Comparison of ENCODE assay signal across 8 cellular contexts in the genomic region with DNA sequence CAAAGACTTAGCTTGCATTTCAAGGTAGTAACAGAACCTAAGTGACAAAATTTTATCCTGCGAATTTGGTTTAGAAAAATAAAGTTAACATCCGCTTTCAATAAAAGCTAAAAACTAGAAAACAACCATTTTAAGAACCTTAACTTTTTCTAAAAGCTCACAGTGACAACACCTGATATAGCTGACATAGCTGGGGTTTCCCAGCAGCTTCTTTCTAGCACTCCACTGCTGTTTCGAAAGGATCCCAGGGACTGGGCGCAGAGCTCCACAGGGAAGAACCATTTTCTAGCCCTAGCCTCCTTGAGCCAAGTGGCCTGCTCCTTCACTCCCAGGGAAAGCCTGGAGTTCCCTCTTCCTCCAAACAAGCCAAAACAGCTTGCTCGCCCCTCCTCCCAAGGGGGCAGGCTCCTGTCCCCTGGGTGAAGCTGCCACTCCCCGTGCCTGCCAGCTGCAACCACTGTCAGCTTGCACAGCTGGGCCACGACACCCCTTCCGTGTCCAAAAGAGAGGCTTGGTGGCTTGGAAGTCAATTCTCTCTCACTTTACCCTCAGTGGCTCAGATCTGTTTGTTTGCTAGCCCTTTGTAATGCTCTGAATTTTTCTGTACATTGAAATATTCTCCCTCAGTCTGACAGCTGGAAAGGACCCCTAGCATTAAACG. TPM values are rescaled to one million over a fixed set of nuclear protein-coding genes. Genes with fewer than 3 reads are reported as not detected.
DNase-seq lines count a peak whose midpoint lies in the region; ATAC-seq and TF ChIP-seq lines count a peak whose summit lies in the region.

No MANE protein-coding gene starts in this region.

- peaks cover 98% of the 10 kb centered on the region for H3K79me2 ChIP-seq in KMS-11 (ENCODE audit: insufficient read depth, low read depth)

- TF ChIP-seq CTCF in KMS-11 (conservative IDR thresholded peaks at IDR 0.05; ENCODE audit: low read depth, low read length) (no peak), dorsolateral prefrontal cortex (IDR thresholded peaks at IDR 0.05 in 54 of 56, conservative IDR thresholded peaks at IDR 0.05 in 2 of 56; ENCODE audit: low read depth in 1 of 56, partially characterized antibody in 56 of 56) (peak in 4 of 56 donors; percentile 8 to 23 (median 14)), neural crest cell (conservative IDR thresholded peaks at IDR 0.05) (no peak)

- H3K36me3 Mint-ChIP-seq in CD8-positive, alpha-beta memory T cell = peaks cover 0 to 43% (median 11%) of the 10 kb centered on the region in 3 donors
- no peaks in the 10 kb centered on the region for H3K36me3 Mint-ChIP-seq in neural crest cell (ENCODE audit: low read depth)

- no peak overlapping the region for H2AFZ ChIP-seq in KMS-11 (ENCODE audit: low read depth)

- intact Hi-C loops in dorsolateral prefrontal cortex (cut with DNase I) = no loop called here

- no peaks in the 10 kb centered on the region for H3K27me3 ChIP-seq in CD8-positive, alpha-beta memory T cell (ENCODE audit: insufficient read depth, low read length, poor library complexity, severe bottlenecking)
- H3K27me3 ChIP-seq in KMS-11 (ENCODE audit: insufficient read depth, low read depth) = no peaks in the 10 kb centered on the region
- no peaks in the 10 kb centered on the region for H3K27me3 ChIP-seq in dorsolateral prefrontal cortex

- no peaks in the 10 kb centered on the region for H3K9me3 Mint-ChIP-seq in CD8-positive, alpha-beta memory T cell
- no peaks in the 10 kb centered on the region for H3K9me3 Mint-ChIP-seq in neural crest cell

- DNase-seq in CD8-positive, alpha-beta memory T cell = no peak
- DNase-seq in dorsolateral prefrontal cortex = peak; percentile 45 to 83 (median 68)
- no peak for DNase-seq in neural crest cell (ENCODE audit: low read depth, low spot score)
- no peak for DNase-seq in NCI-H1436 (lab: John Stamatoyannopoulos, UW)
- no peak for DNase-seq in RKO (ENCODE audit: low spot score)
- DNase-seq in HEK293T (ENCODE audit: extremely low spot score) = no peak

- H3K9me3 ChIP-seq in CD8-positive, alpha-beta memory T cell (ENCODE audit: low read length) = no peaks in the 10 kb centered on the region

- no peak overlapping the region for H3K4me3 ChIP-seq in CD8-positive, alpha-beta memory T cell (ENCODE audit: low read length)
- no peak overlapping the region for H3K4me3 ChIP-seq in KMS-11 (IDR thresholded peaks at IDR 0.05; ENCODE audit: insufficient read depth, low read depth, low read length)
- H3K4me3 ChIP-seq in dorsolateral prefrontal cortex = peak overlapping the region; percentile 59 to 93 (median 78)

- H3K4me2 ChIP-seq in KMS-11 = peak overlapping the region; percentile 93

- H3K4me1 Mint-ChIP-seq in CD8-positive, alpha-beta memory T cell = peaks cover 89 to 100% (median 96%) of the 10 kb centered on the region in 3 donors
- H3K4me1 Mint-ChIP-seq in neural crest cell = peaks cover 57% of the 10 kb centered on the region

- no peaks in the 10 kb centered on the region for H3K36me3 ChIP-seq in CD8-positive, alpha-beta memory T cell (ENCODE audit: insufficient read depth, low read length)
- H3K36me3 ChIP-seq in KMS-11 (ENCODE audit: insufficient read depth) = no peaks in the 10 kb centered on the region

- H3K4me3 Mint-ChIP-seq in CD8-positive, alpha-beta memory T cell = peak overlapping the region; percentile 20 to 66 (median 43)
- H3K4me3 Mint-ChIP-seq in neural crest cell = peak overlapping the region; percentile 71

- peak overlapping the region; percentile 73 for H3K9ac ChIP-seq in KMS-11

- H3K27ac Mint-ChIP-seq in CD8-positive, alpha-beta memory T cell = peak overlapping the region in 7 of 8 donors; percentile 30 to 81 (median 68)
- H3K27ac Mint-ChIP-seq in neural crest cell (ENCODE audit: unreplicated experiment) = no peak overlapping the region

- no peak overlapping the region for H3K27ac ChIP-seq in CD8-positive, alpha-beta memory T cell (ENCODE audit: low read depth, low read length)
- H3K27ac ChIP-seq in KMS-11 (peak overlapping the region; percentile 93), dorsolateral prefrontal cortex (peak overlapping the region; percentile 86 to 99 (median 97))

- no peaks in the 10 kb centered on the region for H4K20me1 ChIP-seq in KMS-11 (ENCODE audit: insufficient read depth)

- POLR2A ChIA-PET in CD8-positive, alpha-beta memory T cell (lab: Charles Lee) = no interaction called here
- POLR2A ChIA-PET in HEK293T (lab: Yijun Ruan, JAX) = interaction anchor here (1.0 to 7.0 kb wide), 2 partner anchors 9 to 14 kb away, joined by 3 to 42 read pairs; no protein-coding TSS in a partner anchor

- H3K27me3 Mint-ChIP-seq in CD8-positive, alpha-beta memory T cell = peaks cover 0 to 2% of the 10 kb centered on the region in 2 donors
- no peaks in the 10 kb centered on the region for H3K27me3 Mint-ChIP-seq in neural crest cell (ENCODE audit: low read depth)

- peaks cover 99% of the 10 kb centered on the region for H3K4me1 ChIP-seq in CD8-positive, alpha-beta memory T cell (ENCODE audit: insufficient read depth, low read length)
- H3K4me1 ChIP-seq in KMS-11 (ENCODE audit: low read depth, poor library complexity, severe bottlenecking) = peaks cover 97% of the 10 kb centered on the region

- CTCF ChIA-PET in CD8-positive, alpha-beta memory T cell (lab: Charles Lee) = interaction anchor here (0.7 to 1.3 kb wide), 4 partner anchors 12 to 18 kb away, joined by 3 to 4 read pairs (median 4); no protein-coding TSS in a partner anchor
- CTCF ChIA-PET in HEK293T (lab: Yijun Ruan, JAX) = interaction anchor here (0.8 kb wide), 1 partner anchor 11 kb away, joined by 3 read pairs; no protein-coding TSS in a partner anchor

- no peak for ATAC-seq in GM21390 (IDR thresholded peaks at IDR 0.05; ENCODE audit: unreplicated experiment)

TF ChIP-seq in HEK293T, 16 proteins besides CTCF, POLR2A, EP300 and RAD21:
- TF ChIP-seq TARDBP (IDR thresholded peaks at IDR 0.05) (no peak), BHLHE40 (IDR thresholded peaks at IDR 0.05; ENCODE audit: borderline replicate concordance) (no peak), NFRKB (IDR thresholded peaks at IDR 0.05) (no peak), FOXM1 (IDR thresholded peaks at IDR 0.05; ENCODE audit: borderline replicate concordance) (no peak), ELF4 (IDR thresholded peaks at IDR 0.05) (no peak), FOXK2 (IDR thresholded peaks at IDR 0.05) (no peak), CTBP1 (IDR thresholded peaks at IDR 0.05; ENCODE audit: borderline replicate concordance) (no peak), LEF1 (IDR thresholded peaks at IDR 0.05; ENCODE audit: borderline replicate concordance) (no peak), FOXA1 (IDR thresholded peaks at IDR 0.05) (no peak), L3MBTL2 (conservative IDR thresholded peaks at IDR 0.05) (no peak), SP1 (IDR thresholded peaks at IDR 0.05) (no peak), ARNT (IDR thresholded peaks at IDR 0.05) (no peak), SUZ12 (IDR thresholded peaks at IDR 0.05) (no peak), ZNF384 (IDR thresholded peaks at IDR 0.05) (no peak), HDGF (IDR thresholded peaks at IDR 0.05; ENCODE audit: borderline replicate concordance) (no peak)
- TF ChIP-seq, protein P1, sequence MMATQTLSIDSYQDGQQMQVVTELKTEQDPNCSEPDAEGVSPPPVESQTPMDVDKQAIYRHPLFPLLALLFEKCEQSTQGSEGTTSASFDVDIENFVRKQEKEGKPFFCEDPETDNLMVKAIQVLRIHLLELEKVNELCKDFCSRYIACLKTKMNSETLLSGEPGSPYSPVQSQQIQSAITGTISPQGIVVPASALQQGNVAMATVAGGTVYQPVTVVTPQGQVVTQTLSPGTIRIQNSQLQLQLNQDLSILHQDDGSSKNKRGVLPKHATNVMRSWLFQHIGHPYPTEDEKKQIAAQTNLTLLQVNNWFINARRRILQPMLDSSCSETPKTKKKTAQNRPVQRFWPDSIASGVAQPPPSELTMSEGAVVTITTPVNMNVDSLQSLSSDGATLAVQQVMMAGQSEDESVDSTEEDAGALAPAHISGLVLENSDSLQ (IDR thresholded peaks at IDR 0.05) = no peak

RNA-seq across cellular contexts. Expression of a gene that starts 59.8 kb away (rescaled TPM):
- total RNA-seq in CD8-positive, alpha-beta memory T cell = 100 to 1,000 TPM; 115 to 129 TPM
- 279 TPM for polyA plus RNA-seq in CD8-positive, alpha-beta memory T cell
- total RNA-seq in dorsolateral prefrontal cortex (100 to 1,000 TPM in 67 of 120 experiments, 10 to 100 TPM in 53; 70.0 to 339 (median 108) TPM), neural crest cell (26.8 and 27.7 TPM in 2 replicates)

Comparison
In these comparisons a context has a peak if more than half of its experiments do, and no peak if none do; other contexts are left out.
1. DNase-seq: peak in dorsolateral prefrontal cortex (10 of 10); none in CD8-positive, alpha-beta memory T cell (0 of 5), neural crest cell (single experiment), NCI-H1436 (single experiment), RKO (single experiment) and HEK293T (single experiment).
2. H3K4me3 ChIP-seq: peak in dorsolateral prefrontal cortex (59 of 59); none in CD8-positive, alpha-beta memory T cell (single experiment) and KMS-11 (single experiment).